Comparison of ENCODE assay signal across 3 cellular contexts in the genomic region with DNA sequence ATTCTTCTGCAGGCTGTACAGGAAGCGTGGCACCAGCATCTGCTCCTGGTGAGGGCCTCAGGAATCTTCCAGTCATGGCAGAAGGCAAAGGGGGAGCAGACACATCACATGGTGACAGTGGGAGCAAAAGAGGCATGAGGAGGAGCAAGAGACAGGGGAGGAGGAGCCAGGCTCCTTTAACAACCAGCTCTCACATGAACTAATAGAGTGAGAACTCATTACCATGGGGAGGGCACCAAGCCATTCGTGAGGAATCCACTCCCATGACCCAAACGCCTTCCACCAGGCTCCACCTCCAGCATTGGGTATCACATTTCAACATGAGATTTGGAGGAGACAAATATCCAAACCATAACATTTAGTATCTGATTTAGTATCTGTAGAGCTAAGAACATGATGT.
A peak's percentile ranks its signal among the peaks of the same experiment; 100 is the strongest.
TF ChIP-seq lines count a peak whose summit lies in the region.

No MANE protein-coding gene starts in this region.

TF ChIP-seq in GM23338, 12 proteins besides CTCF, POLR2A, EP300 and RAD21:
- TF ChIP-seq, protein P1, sequence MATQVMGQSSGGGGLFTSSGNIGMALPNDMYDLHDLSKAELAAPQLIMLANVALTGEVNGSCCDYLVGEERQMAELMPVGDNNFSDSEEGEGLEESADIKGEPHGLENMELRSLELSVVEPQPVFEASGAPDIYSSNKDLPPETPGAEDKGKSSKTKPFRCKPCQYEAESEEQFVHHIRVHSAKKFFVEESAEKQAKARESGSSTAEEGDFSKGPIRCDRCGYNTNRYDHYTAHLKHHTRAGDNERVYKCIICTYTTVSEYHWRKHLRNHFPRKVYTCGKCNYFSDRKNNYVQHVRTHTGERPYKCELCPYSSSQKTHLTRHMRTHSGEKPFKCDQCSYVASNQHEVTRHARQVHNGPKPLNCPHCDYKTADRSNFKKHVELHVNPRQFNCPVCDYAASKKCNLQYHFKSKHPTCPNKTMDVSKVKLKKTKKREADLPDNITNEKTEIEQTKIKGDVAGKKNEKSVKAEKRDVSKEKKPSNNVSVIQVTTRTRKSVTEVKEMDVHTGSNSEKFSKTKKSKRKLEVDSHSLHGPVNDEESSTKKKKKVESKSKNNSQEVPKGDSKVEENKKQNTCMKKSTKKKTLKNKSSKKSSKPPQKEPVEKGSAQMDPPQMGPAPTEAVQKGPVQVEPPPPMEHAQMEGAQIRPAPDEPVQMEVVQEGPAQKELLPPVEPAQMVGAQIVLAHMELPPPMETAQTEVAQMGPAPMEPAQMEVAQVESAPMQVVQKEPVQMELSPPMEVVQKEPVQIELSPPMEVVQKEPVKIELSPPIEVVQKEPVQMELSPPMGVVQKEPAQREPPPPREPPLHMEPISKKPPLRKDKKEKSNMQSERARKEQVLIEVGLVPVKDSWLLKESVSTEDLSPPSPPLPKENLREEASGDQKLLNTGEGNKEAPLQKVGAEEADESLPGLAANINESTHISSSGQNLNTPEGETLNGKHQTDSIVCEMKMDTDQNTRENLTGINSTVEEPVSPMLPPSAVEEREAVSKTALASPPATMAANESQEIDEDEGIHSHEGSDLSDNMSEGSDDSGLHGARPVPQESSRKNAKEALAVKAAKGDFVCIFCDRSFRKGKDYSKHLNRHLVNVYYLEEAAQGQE (IDR thresholded peaks at IDR 0.05; ENCODE audit: unreplicated experiment), result no peak
- TF ChIP-seq EZH2phosphoT487 (IDR thresholded peaks at IDR 0.05; ENCODE audit: unreplicated experiment), result no peak

TF ChIP-seq in HEK293, 187 proteins besides CTCF, POLR2A, EP300 and RAD21:
- TF ChIP-seq, protein P2, sequence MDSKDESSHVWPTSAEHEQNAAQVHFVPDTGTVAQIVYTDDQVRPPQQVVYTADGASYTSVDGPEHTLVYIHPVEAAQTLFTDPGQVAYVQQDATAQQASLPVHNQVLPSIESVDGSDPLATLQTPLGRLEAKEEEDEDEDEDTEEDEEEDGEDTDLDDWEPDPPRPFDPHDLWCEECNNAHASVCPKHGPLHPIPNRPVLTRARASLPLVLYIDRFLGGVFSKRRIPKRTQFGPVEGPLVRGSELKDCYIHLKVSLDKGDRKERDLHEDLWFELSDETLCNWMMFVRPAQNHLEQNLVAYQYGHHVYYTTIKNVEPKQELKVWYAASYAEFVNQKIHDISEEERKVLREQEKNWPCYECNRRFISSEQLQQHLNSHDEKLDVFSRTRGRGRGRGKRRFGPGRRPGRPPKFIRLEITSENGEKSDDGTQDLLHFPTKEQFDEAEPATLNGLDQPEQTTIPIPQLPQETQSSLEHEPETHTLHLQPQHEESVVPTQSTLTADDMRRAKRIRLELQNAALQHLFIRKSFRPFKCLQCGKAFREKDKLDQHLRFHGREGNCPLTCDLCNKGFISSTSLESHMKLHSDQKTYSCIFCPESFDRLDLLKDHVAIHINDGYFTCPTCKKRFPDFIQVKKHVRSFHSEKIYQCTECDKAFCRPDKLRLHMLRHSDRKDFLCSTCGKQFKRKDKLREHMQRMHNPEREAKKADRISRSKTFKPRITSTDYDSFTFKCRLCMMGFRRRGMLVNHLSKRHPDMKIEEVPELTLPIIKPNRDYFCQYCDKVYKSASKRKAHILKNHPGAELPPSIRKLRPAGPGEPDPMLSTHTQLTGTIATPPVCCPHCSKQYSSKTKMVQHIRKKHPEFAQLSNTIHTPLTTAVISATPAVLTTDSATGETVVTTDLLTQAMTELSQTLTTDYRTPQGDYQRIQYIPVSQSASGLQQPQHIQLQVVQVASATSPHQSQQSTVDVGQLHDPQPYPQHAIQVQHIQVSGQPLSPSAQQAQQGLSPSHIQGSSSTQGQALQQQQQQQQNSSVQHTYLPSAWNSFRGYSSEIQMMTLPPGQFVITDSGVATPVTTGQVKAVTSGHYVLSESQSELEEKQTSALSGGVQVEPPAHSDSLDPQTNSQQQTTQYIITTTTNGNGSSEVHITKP (tag by site-specific recombination; IDR thresholded peaks at IDR 0.05), result peak; percentile 35
- TF ChIP-seq, protein P3, sequence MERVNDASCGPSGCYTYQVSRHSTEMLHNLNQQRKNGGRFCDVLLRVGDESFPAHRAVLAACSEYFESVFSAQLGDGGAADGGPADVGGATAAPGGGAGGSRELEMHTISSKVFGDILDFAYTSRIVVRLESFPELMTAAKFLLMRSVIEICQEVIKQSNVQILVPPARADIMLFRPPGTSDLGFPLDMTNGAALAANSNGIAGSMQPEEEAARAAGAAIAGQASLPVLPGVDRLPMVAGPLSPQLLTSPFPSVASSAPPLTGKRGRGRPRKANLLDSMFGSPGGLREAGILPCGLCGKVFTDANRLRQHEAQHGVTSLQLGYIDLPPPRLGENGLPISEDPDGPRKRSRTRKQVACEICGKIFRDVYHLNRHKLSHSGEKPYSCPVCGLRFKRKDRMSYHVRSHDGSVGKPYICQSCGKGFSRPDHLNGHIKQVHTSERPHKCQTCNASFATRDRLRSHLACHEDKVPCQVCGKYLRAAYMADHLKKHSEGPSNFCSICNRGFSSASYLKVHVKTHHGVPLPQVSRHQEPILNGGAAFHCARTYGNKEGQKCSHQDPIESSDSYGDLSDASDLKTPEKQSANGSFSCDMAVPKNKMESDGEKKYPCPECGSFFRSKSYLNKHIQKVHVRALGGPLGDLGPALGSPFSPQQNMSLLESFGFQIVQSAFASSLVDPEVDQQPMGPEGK (tag by site-specific recombination; IDR thresholded peaks at IDR 0.05), result no peak

TF ChIP-seq in H1, 55 proteins besides CTCF, POLR2A, EP300 and RAD21:
- TF ChIP-seq, protein P4, sequence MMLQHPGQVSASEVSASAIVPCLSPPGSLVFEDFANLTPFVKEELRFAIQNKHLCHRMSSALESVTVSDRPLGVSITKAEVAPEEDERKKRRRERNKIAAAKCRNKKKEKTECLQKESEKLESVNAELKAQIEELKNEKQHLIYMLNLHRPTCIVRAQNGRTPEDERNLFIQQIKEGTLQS (IDR thresholded peaks at IDR 0.05; ENCODE audit: insufficient read depth, low read depth, low read length), result no peak
- TF ChIP-seq RNF2 (IDR thresholded peaks at IDR 0.05; ENCODE audit: borderline replicate concordance, low read depth, low read length, missing control alignments, poor library complexity, severe bottlenecking) (no peak), SRF (IDR thresholded peaks at IDR 0.05; ENCODE audit: low read depth, low read length) (no peak), CTBP2 (IDR thresholded peaks at IDR 0.05; ENCODE audit: borderline replicate concordance, insufficient read depth, insufficient read length, low read length) (no peak), ZNF274 (IDR thresholded peaks at IDR 0.05; ENCODE audit: borderline replicate concordance, extremely low read depth, low read length) (no peak)
- TF ChIP-seq, protein P5, sequence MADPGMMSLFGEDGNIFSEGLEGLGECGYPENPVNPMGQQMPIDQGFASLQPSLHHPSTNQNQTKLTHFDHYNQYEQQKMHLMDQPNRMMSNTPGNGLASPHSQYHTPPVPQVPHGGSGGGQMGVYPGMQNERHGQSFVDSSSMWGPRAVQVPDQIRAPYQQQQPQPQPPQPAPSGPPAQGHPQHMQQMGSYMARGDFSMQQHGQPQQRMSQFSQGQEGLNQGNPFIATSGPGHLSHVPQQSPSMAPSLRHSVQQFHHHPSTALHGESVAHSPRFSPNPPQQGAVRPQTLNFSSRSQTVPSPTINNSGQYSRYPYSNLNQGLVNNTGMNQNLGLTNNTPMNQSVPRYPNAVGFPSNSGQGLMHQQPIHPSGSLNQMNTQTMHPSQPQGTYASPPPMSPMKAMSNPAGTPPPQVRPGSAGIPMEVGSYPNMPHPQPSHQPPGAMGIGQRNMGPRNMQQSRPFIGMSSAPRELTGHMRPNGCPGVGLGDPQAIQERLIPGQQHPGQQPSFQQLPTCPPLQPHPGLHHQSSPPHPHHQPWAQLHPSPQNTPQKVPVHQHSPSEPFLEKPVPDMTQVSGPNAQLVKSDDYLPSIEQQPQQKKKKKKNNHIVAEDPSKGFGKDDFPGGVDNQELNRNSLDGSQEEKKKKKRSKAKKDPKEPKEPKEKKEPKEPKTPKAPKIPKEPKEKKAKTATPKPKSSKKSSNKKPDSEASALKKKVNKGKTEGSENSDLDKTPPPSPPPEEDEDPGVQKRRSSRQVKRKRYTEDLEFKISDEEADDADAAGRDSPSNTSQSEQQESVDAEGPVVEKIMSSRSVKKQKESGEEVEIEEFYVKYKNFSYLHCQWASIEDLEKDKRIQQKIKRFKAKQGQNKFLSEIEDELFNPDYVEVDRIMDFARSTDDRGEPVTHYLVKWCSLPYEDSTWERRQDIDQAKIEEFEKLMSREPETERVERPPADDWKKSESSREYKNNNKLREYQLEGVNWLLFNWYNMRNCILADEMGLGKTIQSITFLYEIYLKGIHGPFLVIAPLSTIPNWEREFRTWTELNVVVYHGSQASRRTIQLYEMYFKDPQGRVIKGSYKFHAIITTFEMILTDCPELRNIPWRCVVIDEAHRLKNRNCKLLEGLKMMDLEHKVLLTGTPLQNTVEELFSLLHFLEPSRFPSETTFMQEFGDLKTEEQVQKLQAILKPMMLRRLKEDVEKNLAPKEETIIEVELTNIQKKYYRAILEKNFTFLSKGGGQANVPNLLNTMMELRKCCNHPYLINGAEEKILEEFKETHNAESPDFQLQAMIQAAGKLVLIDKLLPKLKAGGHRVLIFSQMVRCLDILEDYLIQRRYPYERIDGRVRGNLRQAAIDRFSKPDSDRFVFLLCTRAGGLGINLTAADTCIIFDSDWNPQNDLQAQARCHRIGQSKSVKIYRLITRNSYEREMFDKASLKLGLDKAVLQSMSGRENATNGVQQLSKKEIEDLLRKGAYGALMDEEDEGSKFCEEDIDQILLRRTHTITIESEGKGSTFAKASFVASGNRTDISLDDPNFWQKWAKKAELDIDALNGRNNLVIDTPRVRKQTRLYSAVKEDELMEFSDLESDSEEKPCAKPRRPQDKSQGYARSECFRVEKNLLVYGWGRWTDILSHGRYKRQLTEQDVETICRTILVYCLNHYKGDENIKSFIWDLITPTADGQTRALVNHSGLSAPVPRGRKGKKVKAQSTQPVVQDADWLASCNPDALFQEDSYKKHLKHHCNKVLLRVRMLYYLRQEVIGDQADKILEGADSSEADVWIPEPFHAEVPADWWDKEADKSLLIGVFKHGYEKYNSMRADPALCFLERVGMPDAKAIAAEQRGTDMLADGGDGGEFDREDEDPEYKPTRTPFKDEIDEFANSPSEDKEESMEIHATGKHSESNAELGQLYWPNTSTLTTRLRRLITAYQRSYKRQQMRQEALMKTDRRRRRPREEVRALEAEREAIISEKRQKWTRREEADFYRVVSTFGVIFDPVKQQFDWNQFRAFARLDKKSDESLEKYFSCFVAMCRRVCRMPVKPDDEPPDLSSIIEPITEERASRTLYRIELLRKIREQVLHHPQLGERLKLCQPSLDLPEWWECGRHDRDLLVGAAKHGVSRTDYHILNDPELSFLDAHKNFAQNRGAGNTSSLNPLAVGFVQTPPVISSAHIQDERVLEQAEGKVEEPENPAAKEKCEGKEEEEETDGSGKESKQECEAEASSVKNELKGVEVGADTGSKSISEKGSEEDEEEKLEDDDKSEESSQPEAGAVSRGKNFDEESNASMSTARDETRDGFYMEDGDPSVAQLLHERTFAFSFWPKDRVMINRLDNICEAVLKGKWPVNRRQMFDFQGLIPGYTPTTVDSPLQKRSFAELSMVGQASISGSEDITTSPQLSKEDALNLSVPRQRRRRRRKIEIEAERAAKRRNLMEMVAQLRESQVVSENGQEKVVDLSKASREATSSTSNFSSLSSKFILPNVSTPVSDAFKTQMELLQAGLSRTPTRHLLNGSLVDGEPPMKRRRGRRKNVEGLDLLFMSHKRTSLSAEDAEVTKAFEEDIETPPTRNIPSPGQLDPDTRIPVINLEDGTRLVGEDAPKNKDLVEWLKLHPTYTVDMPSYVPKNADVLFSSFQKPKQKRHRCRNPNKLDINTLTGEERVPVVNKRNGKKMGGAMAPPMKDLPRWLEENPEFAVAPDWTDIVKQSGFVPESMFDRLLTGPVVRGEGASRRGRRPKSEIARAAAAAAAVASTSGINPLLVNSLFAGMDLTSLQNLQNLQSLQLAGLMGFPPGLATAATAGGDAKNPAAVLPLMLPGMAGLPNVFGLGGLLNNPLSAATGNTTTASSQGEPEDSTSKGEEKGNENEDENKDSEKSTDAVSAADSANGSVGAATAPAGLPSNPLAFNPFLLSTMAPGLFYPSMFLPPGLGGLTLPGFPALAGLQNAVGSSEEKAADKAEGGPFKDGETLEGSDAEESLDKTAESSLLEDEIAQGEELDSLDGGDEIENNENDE (IDR thresholded peaks at IDR 0.05; ENCODE audit: insufficient replicate concordance, low read length), result no peak
- TF ChIP-seq, protein P6, sequence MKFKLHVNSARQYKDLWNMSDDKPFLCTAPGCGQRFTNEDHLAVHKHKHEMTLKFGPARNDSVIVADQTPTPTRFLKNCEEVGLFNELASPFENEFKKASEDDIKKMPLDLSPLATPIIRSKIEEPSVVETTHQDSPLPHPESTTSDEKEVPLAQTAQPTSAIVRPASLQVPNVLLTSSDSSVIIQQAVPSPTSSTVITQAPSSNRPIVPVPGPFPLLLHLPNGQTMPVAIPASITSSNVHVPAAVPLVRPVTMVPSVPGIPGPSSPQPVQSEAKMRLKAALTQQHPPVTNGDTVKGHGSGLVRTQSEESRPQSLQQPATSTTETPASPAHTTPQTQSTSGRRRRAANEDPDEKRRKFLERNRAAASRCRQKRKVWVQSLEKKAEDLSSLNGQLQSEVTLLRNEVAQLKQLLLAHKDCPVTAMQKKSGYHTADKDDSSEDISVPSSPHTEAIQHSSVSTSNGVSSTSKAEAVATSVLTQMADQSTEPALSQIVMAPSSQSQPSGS (IDR thresholded peaks at IDR 0.05; ENCODE audit: low read length), result no peak
